Comparison of ENCODE assay signal across 1 cellular context in the genomic region with DNA sequence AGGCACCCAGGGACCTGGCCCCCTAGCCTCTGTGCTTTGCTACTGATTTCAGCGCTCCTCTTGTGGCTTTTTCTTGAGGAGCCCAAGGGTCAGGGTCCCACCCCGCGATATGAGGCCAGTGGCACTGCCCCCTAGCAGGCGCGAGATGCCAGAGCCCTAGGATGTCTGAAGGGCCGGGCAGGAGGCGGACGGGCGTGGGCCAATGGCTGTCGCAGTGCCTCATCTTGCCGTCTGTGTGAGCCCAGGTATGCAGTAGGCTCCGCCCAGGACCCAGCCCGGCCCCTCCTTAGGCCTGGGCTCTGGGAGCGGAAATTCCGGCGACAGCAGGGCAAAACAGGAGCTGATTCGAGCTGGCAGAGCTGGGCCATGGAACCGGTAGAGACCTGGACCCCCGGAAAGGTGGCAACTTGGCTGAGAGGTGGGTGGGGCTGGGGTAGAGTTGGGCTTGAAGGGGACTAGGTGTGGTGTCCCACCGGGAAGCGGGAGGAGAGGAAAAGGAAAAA.
TF ChIP-seq lines count a peak whose summit lies in the region.

A gene with protein sequence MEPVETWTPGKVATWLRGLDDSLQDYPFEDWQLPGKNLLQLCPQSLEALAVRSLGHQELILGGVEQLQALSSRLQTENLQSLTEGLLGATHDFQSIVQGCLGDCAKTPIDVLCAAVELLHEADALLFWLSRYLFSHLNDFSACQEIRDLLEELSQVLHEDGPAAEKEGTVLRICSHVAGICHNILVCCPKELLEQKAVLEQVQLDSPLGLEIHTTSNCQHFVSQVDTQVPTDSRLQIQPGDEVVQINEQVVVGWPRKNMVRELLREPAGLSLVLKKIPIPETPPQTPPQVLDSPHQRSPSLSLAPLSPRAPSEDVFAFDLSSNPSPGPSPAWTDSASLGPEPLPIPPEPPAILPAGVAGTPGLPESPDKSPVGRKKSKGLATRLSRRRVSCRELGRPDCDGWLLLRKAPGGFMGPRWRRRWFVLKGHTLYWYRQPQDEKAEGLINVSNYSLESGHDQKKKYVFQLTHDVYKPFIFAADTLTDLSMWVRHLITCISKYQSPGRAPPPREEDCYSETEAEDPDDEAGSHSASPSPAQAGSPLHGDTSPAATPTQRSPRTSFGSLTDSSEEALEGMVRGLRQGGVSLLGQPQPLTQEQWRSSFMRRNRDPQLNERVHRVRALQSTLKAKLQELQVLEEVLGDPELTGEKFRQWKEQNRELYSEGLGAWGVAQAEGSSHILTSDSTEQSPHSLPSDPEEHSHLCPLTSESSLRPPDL (plus strand): TSS at position 310 of the 503 bp plus-strand sequence. CDS start 57 bp downstream, at position 367.

TF ChIP-seq in HepG2, 621 proteins besides CTCF, POLR2A, EP300 and RAD21 (continued from another document):
- TF ChIP-seq ZKSCAN8 (CRISPR knock-in tag; IDR thresholded peaks at IDR 0.05; ENCODE audit: borderline replicate concordance): no peak
- no peak for TF ChIP-seq ZNF674 (CRISPR knock-in tag; IDR thresholded peaks at IDR 0.05; ENCODE audit: low read depth)
- TF ChIP-seq ATF7 (IDR thresholded peaks at IDR 0.05): no peak
- no peak for TF ChIP-seq ATF7 (CRISPR knock-in tag; IDR thresholded peaks at IDR 0.05)
- no peak for TF ChIP-seq ZNF44 (CRISPR knock-in tag; IDR thresholded peaks at IDR 0.05)
- TF ChIP-seq, protein P1, sequence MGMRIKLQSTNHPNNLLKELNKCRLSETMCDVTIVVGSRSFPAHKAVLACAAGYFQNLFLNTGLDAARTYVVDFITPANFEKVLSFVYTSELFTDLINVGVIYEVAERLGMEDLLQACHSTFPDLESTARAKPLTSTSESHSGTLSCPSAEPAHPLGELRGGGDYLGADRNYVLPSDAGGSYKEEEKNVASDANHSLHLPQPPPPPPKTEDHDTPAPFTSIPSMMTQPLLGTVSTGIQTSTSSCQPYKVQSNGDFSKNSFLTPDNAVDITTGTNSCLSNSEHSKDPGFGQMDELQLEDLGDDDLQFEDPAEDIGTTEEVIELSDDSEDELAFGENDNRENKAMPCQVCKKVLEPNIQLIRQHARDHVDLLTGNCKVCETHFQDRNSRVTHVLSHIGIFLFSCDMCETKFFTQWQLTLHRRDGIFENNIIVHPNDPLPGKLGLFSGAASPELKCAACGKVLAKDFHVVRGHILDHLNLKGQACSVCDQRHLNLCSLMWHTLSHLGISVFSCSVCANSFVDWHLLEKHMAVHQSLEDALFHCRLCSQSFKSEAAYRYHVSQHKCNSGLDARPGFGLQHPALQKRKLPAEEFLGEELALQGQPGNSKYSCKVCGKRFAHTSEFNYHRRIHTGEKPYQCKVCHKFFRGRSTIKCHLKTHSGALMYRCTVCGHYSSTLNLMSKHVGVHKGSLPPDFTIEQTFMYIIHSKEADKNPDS (CRISPR knock-in tag; IDR thresholded peaks at IDR 0.05): no peak
- TF ChIP-seq ZNF501 (CRISPR knock-in tag; IDR thresholded peaks at IDR 0.05): peak; percentile 65
- no peak for TF ChIP-seq ZBTB42 (CRISPR knock-in tag; IDR thresholded peaks at IDR 0.05)
